In the genomic region with DNA sequence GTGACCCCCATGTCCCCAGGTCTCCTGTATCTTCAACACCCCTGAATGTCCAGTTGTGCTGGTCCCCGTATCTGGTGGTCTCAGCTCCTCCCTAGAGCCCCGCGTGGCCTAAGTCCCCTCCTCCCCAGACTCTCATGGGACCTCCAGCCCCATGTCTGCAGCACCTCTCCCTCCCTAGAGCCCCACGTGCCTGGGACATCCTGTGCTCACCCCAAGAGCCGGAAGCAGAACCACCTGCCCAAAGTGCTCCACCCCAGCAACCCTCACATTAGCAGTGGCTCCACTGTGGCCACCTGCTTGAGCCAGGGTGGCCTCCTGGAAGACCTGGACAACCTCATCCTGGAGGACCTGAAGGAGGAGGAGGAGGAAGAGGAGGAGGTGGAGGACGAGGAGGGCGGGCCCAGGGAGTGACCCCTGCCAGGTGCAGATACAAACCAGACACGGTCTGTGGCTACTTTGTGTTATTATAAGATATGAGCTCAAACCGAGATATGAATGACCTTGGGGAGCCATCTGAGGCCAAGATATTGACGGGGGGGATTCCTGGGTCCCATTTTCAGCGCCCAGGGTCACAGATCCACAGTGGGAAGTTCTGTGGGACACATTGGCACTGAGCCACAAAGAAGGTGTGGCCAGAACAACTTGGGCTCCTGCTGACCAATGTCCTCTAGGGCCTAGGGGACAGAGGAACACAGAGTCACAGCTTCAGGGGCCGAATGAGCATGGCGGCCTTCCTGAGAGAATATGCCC, we compare ENCODE assay signal across 15 cellular contexts. TPM values are rescaled to one million over a fixed set of nuclear protein-coding genes. Genes with fewer than 3 reads are reported as not detected.
DNase-seq lines count a peak whose midpoint lies in the region; TF ChIP-seq lines count a peak whose summit lies in the region.
"Had no signal": no experiment of that assay in that cellular context is flagged by ENCODE, and none has a peak within 500 bp of the region (broad histone marks: within the 10 kb centered on the region; RNA-seq: fewer than 3 reads in every experiment).

No MANE protein-coding gene starts in this region.

- TF ChIP-seq CTCF in DOHH2 (IDR thresholded peaks at IDR 0.05; ENCODE audit: low read depth, low read length, poor library complexity, severe bottlenecking) = no peak
- no peak for TF ChIP-seq CTCF in OCI-LY1 (IDR thresholded peaks at IDR 0.05; ENCODE audit: low read length)

- peaks cover 15% of the 10 kb centered on the region for H3K36me3 ChIP-seq in DOHH2 (ENCODE audit: control insufficient read depth, low read length)
- peaks cover 45% of the 10 kb centered on the region for H3K36me3 ChIP-seq in OCI-LY1 (ENCODE audit: insufficient read depth, low read length)
- H3K36me3 ChIP-seq: prostate gland had no signal

- H3K27ac ChIP-seq in DOHH2 (ENCODE audit: low read depth, low read length) (peak overlapping the region; percentile 62), OCI-LY1 (ENCODE audit: low read depth, low read length, poor library complexity, severe bottlenecking) (peak overlapping the region; percentile 33)
- H3K27ac ChIP-seq: adrenal gland, prostate gland had no signal

- H3K4me3 Mint-ChIP-seq in immature natural killer cell = no peak overlapping the region
- H3K4me3 Mint-ChIP-seq: WTC11 had no signal

- DNase-seq in immature natural killer cell (no peak), glomerular visceral epithelial cell (ENCODE audit: extremely low spot score) (no peak), DMS 273 treated with DMSO at 0.1 percent for 48 hours (lab: John Stamatoyannopoulos, UW) (no peak)
- DNase-seq: C1 segment of cervical spinal cord; central memory CD4-positive, alpha-beta T cell; DMS79 treated with DMSO at 0.1 percent for 48 hours; effector memory CD8-positive, alpha-beta T cell; hypothalamus; MM.1S; NCI-H526 treated with DMSO at 0.1 percent for 48 hours had no signal

- no peak overlapping the region for H3K9ac ChIP-seq in OCI-LY1 (ENCODE audit: low read length)

- H3K4me3 ChIP-seq in DOHH2 (ENCODE audit: low read length) = peak overlapping the region; percentile 50
- no peak overlapping the region for H3K4me3 ChIP-seq in OCI-LY1 (ENCODE audit: low read depth, low read length, poor library complexity, severe bottlenecking)
- H3K4me3 ChIP-seq: adrenal gland, prostate gland had no signal

- H3K9me3 Mint-ChIP-seq in immature natural killer cell = no peaks in the 10 kb centered on the region
- H3K9me3 Mint-ChIP-seq: effector memory CD8-positive, alpha-beta T cell; WTC11 had no signal

- peaks cover 38% of the 10 kb centered on the region for H3K4me1 ChIP-seq in DOHH2 (ENCODE audit: control insufficient read depth, low read length)
- H3K4me1 ChIP-seq in OCI-LY1 (ENCODE audit: insufficient read depth, low read length, severe bottlenecking) = peaks cover 21% of the 10 kb centered on the region
- H3K4me1 ChIP-seq: prostate gland had no signal

- H3K9me3 ChIP-seq in DOHH2 (ENCODE audit: control insufficient read depth, insufficient read depth, low read length) (no peaks in the 10 kb centered on the region), OCI-LY1 (ENCODE audit: low read length) (no peaks in the 10 kb centered on the region)
- H3K9me3 ChIP-seq: adrenal gland, prostate gland had no signal

- peaks cover 2 to 5% (median 3%) of the 10 kb centered on the region in 3 donors for H3K27me3 Mint-ChIP-seq in immature natural killer cell (ENCODE audit: low read depth in 3 of 3)
- H3K27me3 Mint-ChIP-seq: effector memory CD8-positive, alpha-beta T cell had no signal

- H3K4me2 ChIP-seq in DOHH2 (ENCODE audit: low read length) (peak overlapping the region; percentile 60), OCI-LY1 (ENCODE audit: low read length) (no peak overlapping the region)

- no peak overlapping the region for H2AFZ ChIP-seq in OCI-LY1 (ENCODE audit: low read length)

- H3K36me3 Mint-ChIP-seq in immature natural killer cell = peaks cover 12 to 20% (median 17%) of the 10 kb centered on the region in 3 donors

- no peaks in the 10 kb centered on the region for H4K20me1 ChIP-seq in DOHH2 (ENCODE audit: control insufficient read depth, insufficient read depth, low read depth, low read length)
- H4K20me1 ChIP-seq in OCI-LY1 (ENCODE audit: insufficient read depth, low read length) = no peaks in the 10 kb centered on the region

- peaks cover 20 to 22% of the 10 kb centered on the region in 2 donors for H3K4me1 Mint-ChIP-seq in immature natural killer cell

- H3K27ac Mint-ChIP-seq in immature natural killer cell = peak overlapping the region in 4 of 6 donors; percentile 8 to 60 (median 20)
- H3K27ac Mint-ChIP-seq: WTC11 had no signal

- H3K79me2 ChIP-seq in DOHH2 (ENCODE audit: control insufficient read depth, low read length) (peaks cover 4% of the 10 kb centered on the region), OCI-LY1 (ENCODE audit: insufficient read depth, low read length) (no peaks in the 10 kb centered on the region)

- H3K9me2 ChIP-seq in DOHH2 (replicated peaks; ENCODE audit: control insufficient read depth, low read length) (no peaks in the 10 kb centered on the region), OCI-LY1 (ENCODE audit: low read depth, low read length) (no peaks in the 10 kb centered on the region)

- peaks cover 5% of the 10 kb centered on the region for H3F3A ChIP-seq in DOHH2 (ENCODE audit: control insufficient read depth, insufficient read depth)
- no peaks in the 10 kb centered on the region; the same call in 1 of the 2 replicates for H3F3A ChIP-seq in OCI-LY1 (ENCODE audit: insufficient read depth, low read length)

- H3K27me3 ChIP-seq in DOHH2 (ENCODE audit: control insufficient read depth, low read length) (no peaks in the 10 kb centered on the region), OCI-LY1 (ENCODE audit: insufficient read depth, low read length) (no peaks in the 10 kb centered on the region)
- H3K27me3 ChIP-seq: adrenal gland had no signal

RNA-seq across cellular contexts. Expression of gene SHFL, which starts 6.0 kb away (rescaled TPM):
- polyA plus RNA-seq in immature natural killer cell = 10 to 100 TPM; 39.4 to 78.4 (median 44.2) TPM

RNA-seq across cellular contexts. Expression of gene ANGPTL6, which starts 10.4 kb away (rescaled TPM):
- polyA plus RNA-seq in immature natural killer cell = 1 to 10 TPM in 2 of 3 donors, under 1 TPM in 1; 0.53 to 1.9 (median 1.2) TPM

RNA-seq across cellular contexts. Expression of gene PPAN, which starts 14.1 kb away (rescaled TPM):
- polyA plus RNA-seq in immature natural killer cell = 10 to 100 TPM; 12.1 to 44.8 (median 18.4) TPM

RNA-seq across cellular contexts. Expression of gene P2RY11, which starts 19.4 kb away (rescaled TPM):
- polyA plus RNA-seq in immature natural killer cell = 10 to 100 TPM in 1 of 3 donors, 1 to 10 TPM in 2; 2.6 to 26.7 (median 6.9) TPM

RNA-seq across cellular contexts. Expression of gene EIF3G, which starts 27.6 kb away (rescaled TPM):
- 100 to 1,000 TPM; 334 to 509 (median 485) TPM for polyA plus RNA-seq in immature natural killer cell
